In the genomic region with DNA sequence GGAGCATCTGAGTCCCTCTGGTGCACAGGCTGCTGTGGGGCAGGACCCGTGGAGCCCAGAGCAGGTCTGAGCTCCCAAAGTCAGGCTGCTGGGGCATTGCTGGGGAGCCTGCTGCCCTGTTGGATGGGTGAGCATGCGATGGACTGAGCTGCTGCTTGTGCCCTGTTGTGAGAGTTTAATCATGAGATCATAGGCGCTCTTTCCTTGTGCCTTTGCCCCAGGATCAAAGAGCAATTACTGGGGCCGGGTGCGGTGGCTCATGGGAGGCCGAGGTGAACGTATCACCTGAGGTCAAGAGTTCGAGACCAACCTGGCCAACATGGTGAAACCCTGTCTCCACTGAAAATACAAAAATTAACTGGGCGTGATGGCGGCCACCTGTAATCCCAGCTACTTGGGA, we compare ENCODE assay signal across 24 cellular contexts. TPM values are rescaled to one million over a fixed set of nuclear protein-coding genes. Genes with fewer than 3 reads are reported as not detected.
DNase-seq lines count a peak whose midpoint lies in the region; ATAC-seq, FAIRE-seq and TF ChIP-seq lines count a peak whose summit lies in the region.
"Had no signal": no experiment of that assay in that cellular context is flagged by ENCODE, and none has a peak within 500 bp of the region (broad histone marks: within the 10 kb centered on the region; RNA-seq: fewer than 3 reads in every experiment).

No MANE protein-coding gene starts in this region.

- no peaks in the 10 kb centered on the region for H3K79me1 ChIP-seq in trophoblast cell (ENCODE audit: low read length)

- H3K9ac ChIP-seq in liver (ENCODE audit: low read depth in 1 of 2, low read length in 2 of 2) (no peak overlapping the region), HepG2 (ENCODE audit: insufficient read depth, low read depth, low read length) (no peak overlapping the region), trophoblast cell (ENCODE audit: low read length) (peak overlapping the region; percentile 45)

- H3K4me2 ChIP-seq in HepG2 (ENCODE audit: low read depth, low read length) (no peak overlapping the region), trophoblast cell (ENCODE audit: low read length) (no peak overlapping the region)
- H3K4me2 ChIP-seq: A549 had no signal

- intact Hi-C loops in HepG2 (cut with micrococcal nuclease; ENCODE audit: unreplicated experiment): no loop called here
- intact Hi-C loops in posterior cingulate gyrus (cut with DNase I): no loop called here

- ATAC-seq in HepG2 (no peak), left lobe of liver (peak; percentile 73), HG03378 (IDR thresholded peaks at IDR 0.05; ENCODE audit: unreplicated experiment) (no peak)
- ATAC-seq: A549; CD8-positive, alpha-beta T cell had no signal

- FAIRE-seq in HepG2 (lab: Jason Lieb, UNC): no peak
- FAIRE-seq: A549, G401.6, GM12892, H54 had no signal

- no peak overlapping the region for H4K8ac ChIP-seq in trophoblast cell (ENCODE audit: low read depth, low read length)

- BruUV-seq in HepG2 (replicated peaks; lab: Mats Ljungman, UMichigan): no TSS peak

- no peak overlapping the region for H3K14ac ChIP-seq in trophoblast cell (ENCODE audit: low read length)

- CTCF ChIA-PET in HepG2 (lab: Yijun Ruan, JAX; ENCODE audit: low intra/inter-chr PET ratio, low total read pairs): no interaction called here

- H3K79me2 ChIP-seq in HepG2 (ENCODE audit: insufficient read depth, low read length): no peaks in the 10 kb centered on the region
- no peaks in the 10 kb centered on the region for H3K79me2 ChIP-seq in trophoblast cell (ENCODE audit: control insufficient read depth, insufficient read depth, low read length, poor library complexity)

- H2BK12ac ChIP-seq in trophoblast cell (ENCODE audit: low read length): no peak overlapping the region

- no peak overlapping the region for H3K23ac ChIP-seq in trophoblast cell (ENCODE audit: low read length)

- H3K4me1 ChIP-seq in liver (ENCODE audit: control insufficient read depth in 4 of 4, insufficient read depth in 4 of 4, low read length in 3 of 4) (peaks cover 3 to 6% (median 3%) of the 10 kb centered on the region in 4 donors), HepG2 (ENCODE audit: insufficient read depth, low read length) (no peaks in the 10 kb centered on the region), trophoblast cell (ENCODE audit: control insufficient read depth in 1 of 2, insufficient read depth in 2 of 2, low read length in 2 of 2) (no peaks in the 10 kb centered on the region)
- H3K4me1 ChIP-seq: A549, Caco-2, HAP-1 had no signal

- TF ChIP-seq CTCF in liver (IDR thresholded peaks at IDR 0.05; ENCODE audit: low read depth, low read length, missing input control) (no peak), HepG2 (CRISPR knock-in tag; IDR thresholded peaks at IDR 0.05) (no peak)

- DNase-seq in HepG2 (ENCODE audit: low spot score) (no peak), left lobe of liver (ENCODE audit: low spot score) (peak; percentile 55), trophoblast cell (no peak), CD1c-positive myeloid dendritic cell (ENCODE audit: extremely low spot score) (no peak), posterior cingulate gyrus (no peak)
- DNase-seq: 8988T; ACHN; AML-193; BE2C; C1 segment of cervical spinal cord; Caco-2; CD4-positive, CD25-positive, alpha-beta regulatory T cell; CD8-positive, alpha-beta T cell; DMS153; DND-41; GOT3; HFFc6 had no signal

- H2AFZ ChIP-seq in HepG2 (ENCODE audit: low read length) (no peak overlapping the region), trophoblast cell (ENCODE audit: insufficient read depth, low read length, poor library complexity) (no peak overlapping the region)

- H3K36me3 ChIP-seq in liver (ENCODE audit: control insufficient read depth in 4 of 4, insufficient read depth in 3 of 4, low read depth in 1 of 4, low read length in 3 of 4) (peaks cover 19 to 58% (median 30%) of the 10 kb centered on the region in 4 donors), HepG2 (replicated peaks in 1 of 2; ENCODE audit: control insufficient read depth in 1 of 2, insufficient read depth in 2 of 2, low read length in 2 of 2) (peaks cover 25 to 50% of the 10 kb centered on the region in 2 experiments; a peak in 4 of 5 replicates), trophoblast cell (ENCODE audit: control insufficient read depth in 1 of 2, insufficient read depth in 2 of 2, low read length in 2 of 2) (peaks cover 63 to 70% of the 10 kb centered on the region in 2 experiments)

- H3K27me3 ChIP-seq in liver (ENCODE audit: control insufficient read depth in 4 of 4, insufficient read depth in 4 of 4, low read length in 3 of 4): no peaks in the 10 kb centered on the region
- H3K27me3 ChIP-seq in HepG2 (ENCODE audit: control insufficient read depth in 1 of 2, insufficient read depth in 2 of 2, low read length in 2 of 2): no peaks in the 10 kb centered on the region
- H3K27me3 ChIP-seq in trophoblast cell (ENCODE audit: insufficient read depth, low read length): no peaks in the 10 kb centered on the region
- H3K27me3 ChIP-seq: BE2C had no signal

- TF ChIP-seq RAD21 in liver (IDR thresholded peaks at IDR 0.05) (no peak), HepG2 (CRISPR knock-in tag; IDR thresholded peaks at IDR 0.05) (no peak)

- in situ Hi-C loops in HepG2 (cut with HindIII; ENCODE audit: extremely low pct_ligation_motif_present, low pct_unique_long_range_greater_than_20kb): no loop called here

- H2AK5ac ChIP-seq in trophoblast cell (ENCODE audit: low read length): no peak overlapping the region

- POLR2A ChIA-PET in HepG2 (lab: Yijun Ruan, JAX): no interaction called here

- WGBS in liver: 53% methylated on average over 10 of the region's 10 CpGs
- WGBS in HepG2 (ENCODE audit: low lambda C conversion rate): 94% methylated on average over 8 of the region's 10 CpGs
- WGBS in trophoblast cell (ENCODE audit: extremely low coverage, insufficient coverage, insufficient read length): no CpG with 5 or more reads among the region's 10 CpGs

- 0 out of 2 replicates have a peak, but pooled peaks cover 4% of the 10 kb centered on the region for H4K20me1 ChIP-seq in HepG2 (ENCODE audit: insufficient read depth, low read length)

- H3K9me3 ChIP-seq in liver (ENCODE audit: control insufficient read depth in 4 of 4, low read length in 3 of 4) (no peaks in the 10 kb centered on the region), HepG2 (ENCODE audit: low read length) (no peaks in the 10 kb centered on the region), trophoblast cell (ENCODE audit: insufficient read depth, low read depth, low read length) (peaks cover 4% of the 10 kb centered on the region)
- H3K9me3 ChIP-seq: A549, BE2C, Caco-2, HAP-1 had no signal

- no peak overlapping the region for H3K4ac ChIP-seq in trophoblast cell (ENCODE audit: low read depth, low read length)

- no peak overlapping the region for H3K27ac ChIP-seq in liver (ENCODE audit: low read depth in 1 of 2, low read length in 2 of 2)
- H3K27ac ChIP-seq in HepG2 (ENCODE audit: extremely low read length, insufficient read depth, low read length): no peak overlapping the region
- H3K27ac ChIP-seq in trophoblast cell (ENCODE audit: low read depth, low read length): no peak overlapping the region
- H3K27ac ChIP-seq: A549 had no signal

- TF ChIP-seq EP300 in HepG2 (IDR thresholded peaks at IDR 0.05; ENCODE audit: low read depth in 2 of 2, low read length in 2 of 2) (no peak), HepG2 (CRISPR knock-in tag; IDR thresholded peaks at IDR 0.05; ENCODE audit: borderline replicate concordance) (no peak)

- no peak overlapping the region for H2BK5ac ChIP-seq in trophoblast cell (ENCODE audit: low read depth, low read length, poor library complexity)

- H3K18ac ChIP-seq in trophoblast cell (ENCODE audit: low read length): no peak overlapping the region

- no peak for TF ChIP-seq POLR2A in HepG2 (IDR thresholded peaks at IDR 0.05; ENCODE audit: insufficient read depth in 1 of 2, low read depth in 2 of 2, low read length in 2 of 2)

- H3K4me3 ChIP-seq in liver (ENCODE audit: low read depth in 1 of 3, low read length in 3 of 3) (no peak overlapping the region), HepG2 (replicated peaks in 1 of 3; ENCODE audit: insufficient read depth in 1 of 3, low read depth in 2 of 3, low read length in 3 of 3) (no peak overlapping the region), trophoblast cell (ENCODE audit: low read depth, low read length) (no peak overlapping the region)
- H3K4me3 ChIP-seq: A549, HAP-1 had no signal

- no peak overlapping the region for H4K91ac ChIP-seq in trophoblast cell (ENCODE audit: low read depth, low read length)

- H4K12ac ChIP-seq in trophoblast cell (ENCODE audit: low read depth, low read length): no peak overlapping the region

- no peak overlapping the region for H2BK120ac ChIP-seq in trophoblast cell (ENCODE audit: insufficient read depth, low read length, poor library complexity)

TF ChIP-seq in liver, 16 proteins besides CTCF, POLR2A, EP300 and RAD21 (continues in another document):
- peak; percentile 78 for TF ChIP-seq HNF4G (IDR thresholded peaks at IDR 0.05)
- peak; percentile 52 for TF ChIP-seq SP1 (IDR thresholded peaks at IDR 0.05)

TF ChIP-seq in HepG2, 621 proteins besides CTCF, POLR2A, EP300 and RAD21 (continues in another document):
- no peak for TF ChIP-seq ZNF354B (CRISPR knock-in tag; IDR thresholded peaks at IDR 0.05)
- TF ChIP-seq ZFAT (CRISPR knock-in tag; conservative IDR thresholded peaks at IDR 0.05): no peak

RNA-seq across cellular contexts. Expression of a gene that starts 37.5 kb away (rescaled TPM):
- total RNA-seq in liver (under 1 TPM; 0.05 to 0.25 TPM), HepG2 (2016; rRNA removed; fragmentation: Illumina TruSeq; extraction: Trizol) (not detected in 2 replicates), left lobe of liver (1.0 TPM)
- polyA plus RNA-seq in liver (under 1 TPM; 0.12 to 0.54 TPM), HepG2 (2011; rRNA removed) (not detected in 2 replicates)
- total RNA-seq in HepG2 (2016; cell fraction: cytosol; rRNA removed; fragmentation: Illumina TruSeq; extraction: Trizol; ENCODE audit: low read depth): not detected in 2 replicates
- not detected in 2 replicates for total RNA-seq in HepG2 (2016; cell fraction: insoluble cytoplasmic fraction; rRNA removed; fragmentation: Illumina TruSeq; extraction: Trizol)
- not detected in 2 replicates for total RNA-seq in HepG2 (2016; cell fraction: membrane; rRNA removed; fragmentation: Illumina TruSeq; extraction: Trizol)
- not detected in 2 replicates for total RNA-seq in HepG2 (2016; cell fraction: nucleus; rRNA removed; fragmentation: Illumina TruSeq; extraction: Trizol)
- not detected in 2 replicates for polyA plus RNA-seq in HepG2 (2011; cell fraction: cytosol; rRNA removed)
- polyA plus RNA-seq in HepG2 (2011; cell fraction: nucleus; rRNA removed): not detected in 2 replicates
- 0.03 and 0.08 TPM in 2 replicates for polyA plus RNA-seq in HepG2 (2012)
- not detected in 2 replicates for polyA plus RNA-seq in HepG2 (2016; cell fraction: cytosol; fragmentation: Illumina TruSeq; extraction: Trizol; ENCODE audit: low read depth)
- not detected in 2 replicates for polyA plus RNA-seq in HepG2 (2016; cell fraction: insoluble cytoplasmic fraction; fragmentation: Illumina TruSeq; extraction: Trizol; ENCODE audit: low read depth)
- not detected in 2 replicates for polyA plus RNA-seq in HepG2 (2016; cell fraction: membrane; fragmentation: Illumina TruSeq; extraction: Trizol; ENCODE audit: low read depth)
- polyA plus RNA-seq in HepG2 (2016; cell fraction: nucleus; fragmentation: Illumina TruSeq; extraction: Trizol; ENCODE audit: insufficient read depth, low read depth): not detected in 2 replicates
- polyA minus RNA-seq in HepG2 (2011; rRNA and poly(A)+ RNA removed; ENCODE audit: low replicate concordance): not detected in 2 replicates
- polyA minus RNA-seq in HepG2 (2011; cell fraction: cytosol; rRNA and poly(A)+ RNA removed): not detected in 2 replicates
- not detected in 2 replicates for polyA minus RNA-seq in HepG2 (2011; cell fraction: nucleus; rRNA and poly(A)+ RNA removed)
- polyA plus RNA-seq in trophoblast cell (2013): 0.01 and 0.04 TPM in 2 replicates
- total RNA-seq: Caco-2; CD4-positive, CD25-positive, alpha-beta regulatory T cell; CD8-positive, alpha-beta T cell; HFFc6 had no signal
- polyA plus RNA-seq: A549 had no signal
